ENCODE assay signal across 29 cellular contexts in the genomic region with DNA sequence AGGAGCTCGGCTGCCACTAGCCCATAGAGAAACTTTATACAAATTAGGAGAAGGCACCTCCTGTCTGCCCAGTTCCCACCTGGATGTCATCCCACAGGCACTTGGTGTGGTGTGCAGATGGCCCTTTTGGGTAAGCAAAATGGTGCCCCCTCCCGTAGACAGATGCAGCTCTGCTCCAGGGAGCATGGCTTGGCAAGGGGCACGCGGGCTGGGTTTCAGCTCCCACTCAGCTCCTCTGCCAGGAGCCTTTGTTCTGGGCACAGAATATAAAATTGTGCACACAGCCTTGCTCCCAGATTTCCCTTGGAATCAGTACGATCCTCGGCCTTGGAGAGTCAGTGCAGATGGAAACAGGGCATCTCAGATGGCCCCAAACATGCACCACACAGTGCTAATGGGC. TPM values are rescaled to one million over a fixed set of nuclear protein-coding genes. Genes with fewer than 3 reads are reported as not detected.
"Had no signal": no experiment of that assay in that cellular context is flagged by ENCODE, and none has a peak within 500 bp of the region (broad histone marks: within the 10 kb centered on the region; RNA-seq: fewer than 3 reads in every experiment).

No MANE protein-coding gene starts in this region.

- H3K4me1 Mint-ChIP-seq: activated naive CD8-positive, alpha-beta T cell treated with anti-CD3 and anti-CD28 coated beads for 36 hours; stimulated activated memory B cell treated with anti-CD40 and anti-IgM and Interleukin-4, amounts not matched to agents 10 μg/mL and 1 μg/mL and 100 μg/mL, for 72 hours had no signal

- H3K27ac Mint-ChIP-seq: activated naive CD4-positive, alpha-beta T cell treated with anti-CD3 and anti-CD28 coated beads for 36 hours; activated naive CD8-positive, alpha-beta T cell treated with anti-CD3 and anti-CD28 coated beads for 36 hours; nephron; stimulated activated memory B cell treated with anti-CD40 and anti-IgM and Interleukin-4, amounts not matched to agents 10 μg/mL and 1 μg/mL and 100 μg/mL, for 72 hours; T-helper 2 cell treated with Interferon-gamma antibody and Interleukin-4, amounts not matched to agents 5 μg/mL and 100 μg/mL, for 36 hours had no signal

- ATAC-seq: body of pancreas; foreskin keratinocyte; left lung; stimulated activated memory B cell treated with anti-CD40 and anti-IgM and Interleukin-4, amounts not matched to agents 10 μg/mL and 1 μg/mL and 100 μg/mL, for 72 hours had no signal

- H3K27ac ChIP-seq: adrenal gland, body of pancreas, esophagus muscularis mucosa, foreskin keratinocyte, heart left ventricle, left lung, neutrophil, ovary, prostate gland, stomach, tibial artery had no signal

- H3K4me1 ChIP-seq: adrenal gland, body of pancreas, foreskin keratinocyte, left lung, prostate gland, stomach, tibial artery had no signal

- H3K9me3 Mint-ChIP-seq: activated naive CD4-positive, alpha-beta T cell treated with anti-CD3 and anti-CD28 coated beads for 36 hours; activated naive CD8-positive, alpha-beta T cell treated with anti-CD3 and anti-CD28 coated beads for 36 hours; nephron; T-helper 2 cell treated with Interferon-gamma antibody and Interleukin-4, amounts not matched to agents 5 μg/mL and 100 μg/mL, for 36 hours had no signal

- H3K27me3 ChIP-seq: adrenal gland, body of pancreas, ovary had no signal

- H3K9me3 ChIP-seq: adrenal gland, body of pancreas, esophagus muscularis mucosa, heart left ventricle, left lung, neutrophil, ovary, prostate gland, stomach, tibial artery had no signal

- H3K4me3 ChIP-seq: adrenal gland, body of pancreas, esophagus muscularis mucosa, heart left ventricle, left lung, lung, ovary, prostate gland, smooth muscle cell, stomach, tibial artery had no signal

- H3K4me3 Mint-ChIP-seq: activated naive CD4-positive, alpha-beta T cell treated with anti-CD3 and anti-CD28 coated beads for 36 hours; activated naive CD8-positive, alpha-beta T cell treated with anti-CD3 and anti-CD28 coated beads for 36 hours; nephron; stimulated activated memory B cell treated with anti-CD40 and anti-IgM and Interleukin-4, amounts not matched to agents 10 μg/mL and 1 μg/mL and 100 μg/mL, for 72 hours; T-helper 2 cell treated with Interferon-gamma antibody and Interleukin-4, amounts not matched to agents 5 μg/mL and 100 μg/mL, for 36 hours had no signal

- H3K36me3 ChIP-seq: adrenal gland, esophagus muscularis mucosa, heart left ventricle, left lung, neutrophil, ovary, prostate gland, stomach, tibial artery had no signal

- H3K36me3 Mint-ChIP-seq: activated naive CD8-positive, alpha-beta T cell treated with anti-CD3 and anti-CD28 coated beads for 36 hours; stimulated activated memory B cell treated with anti-CD40 and anti-IgM and Interleukin-4, amounts not matched to agents 10 μg/mL and 1 μg/mL and 100 μg/mL, for 72 hours had no signal

- DNase-seq: activated CD4-positive, alpha-beta T cell treated with anti-CD3 and anti-CD28 coated beads for 48 hours; activated CD4-positive, alpha-beta T cell treated with anti-CD3 and anti-CD28 coated beads, Interleukin-2, amount 50 U/mL, for 48 hours; activated CD8-positive, alpha-beta memory T cell treated with anti-CD3 and anti-CD28 coated beads for 24 hours; activated effector memory CD4-positive, alpha-beta T cell treated with Interleukin-2 at 50 U/mL for 16 hours; activated naive CD4-positive, alpha-beta T cell treated with anti-CD3 and anti-CD28 coated beads for 36 hours; activated naive CD8-positive, alpha-beta T cell treated with anti-CD3 and anti-CD28 coated beads for 36 hours; adrenal gland; aorta; body of pancreas; foreskin keratinocyte; heart left ventricle; kidney glomerular epithelial cell; left lung; ovary; retina; stimulated activated CD4-positive, alpha-beta T cell treated with anti-CD3 and anti-CD28 coated beads, Interleukin-1b, Interleukin-23, amount 100 ng/mL, for 48 hours; stimulated activated CD4-positive, alpha-beta T cell treated with anti-CD3 and anti-CD28 coated beads, Interleukin-4, amount 100 ng/mL, for 4 hours; stomach; T-helper 1 cell had no signal

- H3K4me2 ChIP-seq: smooth muscle cell had no signal

RNA-seq across cellular contexts. Expression of gene KCNF1, which starts 20.3 kb away (rescaled TPM):
- total RNA-seq: activated naive CD4-positive, alpha-beta T cell treated with anti-CD3 and anti-CD28 coated beads for 36 hours; activated naive CD8-positive, alpha-beta T cell treated with anti-CD3 and anti-CD28 coated beads for 36 hours; aorta; chondrocyte; left lung; smooth muscle cell had no signal
- polyA plus RNA-seq: aorta had no signal
